In the genomic region with DNA sequence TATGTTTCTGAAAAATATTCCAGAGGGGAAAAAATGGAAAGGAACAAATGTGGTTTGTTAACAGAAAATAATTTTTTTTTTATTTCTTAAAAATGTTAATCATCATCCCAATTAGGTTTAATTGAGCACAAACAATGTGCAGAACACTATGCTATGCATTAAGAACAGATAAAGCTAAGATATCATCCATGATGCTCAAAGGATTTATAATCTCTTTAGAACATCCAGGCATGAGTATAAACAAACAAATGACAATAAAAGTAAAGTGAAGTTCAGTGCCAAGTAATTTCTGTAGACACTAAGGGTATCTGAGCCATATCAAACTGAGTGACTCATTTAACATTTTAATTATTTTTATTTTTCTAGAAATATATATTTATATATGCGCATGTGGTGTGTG, we compare ENCODE assay signal across 29 cellular contexts.
"Had no signal": no experiment of that assay in that cellular context is flagged by ENCODE, and none has a peak within 500 bp of the region (broad histone marks: within the 10 kb centered on the region; RNA-seq: fewer than 3 reads in every experiment).

No MANE protein-coding gene starts in this region.

- H3K4me3 ChIP-seq: MG63 had no signal

- DNase-seq: Karpas-422, Kasumi-1, MG63, MM.1S, MV-4-11, NCI-H1048, NCI-H1092, NCI-H1092 treated with DMSO at 0.1 percent for 48 hours, NCI-H1105, NCI-H1105 treated with DMSO at 0.1 percent for 48 hours, NCI-H1436, NCI-H1436 treated with DMSO at 0.1 percent for 48 hours, NCI-H1694, NCI-H1694 treated with DMSO at 0.1 percent for 48 hours, NCI-H187, NCI-H187 treated with DMSO at 0.1 percent for 48 hours, NCI-H1930, NCI-H2029, NCI-H2029 treated with DMSO at 0.1 percent for 48 hours, NCI-H2107, NCI-H2171, NCI-H2171 treated with DMSO at 0.1 percent for 48 hours, NCI-H226, NCI-H345, NCI-H446, NCI-H446 treated with DMSO at 0.1 percent for 48 hours, NCI-H510A, NCI-H510A treated with DMSO at 0.1 percent for 48 hours, NCI-H524 had no signal

- H3K36me3 ChIP-seq: MG63 had no signal

- H3K27me3 ChIP-seq: MG63 had no signal
